ENCODE assay signal across 16 cellular contexts in genomic region chr7:91603707-91604106, GRCh38.
"Had no signal": no experiment of that assay in that cellular context is flagged by ENCODE, and none has a peak within 500 bp of the region (broad histone marks: within the 10 kb centered on the region; RNA-seq: fewer than 3 reads in every experiment).

No MANE protein-coding gene starts in this region.

- DNase-seq: activated CD4-positive, alpha-beta T cell treated with anti-CD3 and anti-CD28 coated beads, Interleukin-2, amount 50 U/mL, for 48 hours; activated T-cell treated with anti-CD3 and anti-CD28 coated beads for 4 hours; effector memory CD8-positive, alpha-beta T cell; foreskin keratinocyte; glutamatergic neuron; hypothalamus; lower lobe of right lung; naive thymus-derived CD8-positive, alpha-beta T cell; ovary; stimulated activated CD4-positive, alpha-beta T cell treated with anti-CD3 and anti-CD28 coated beads, Interleukin-4, amount 100 ng/mL, for 24 hours; stomach; trophoblast cell; WERI-Rb-1 had no signal

- H3K9me3 Mint-ChIP-seq: activated T-helper 1 cell treated with anti-CD3 and anti-CD28 coated beads, Interleukin-12 subunit alpha, Interleukin-12 subunit beta, Interleukin-2, Interleukin-4 antibody, amounts not matched to agents 30 ng/mL and 10 ng/mL and 1 ng/mL, durations not matched to agents 14 hours and 24 hours and 36 hours had no signal

- H3K36me3 Mint-ChIP-seq: activated naive CD8-positive, alpha-beta T cell; naive thymus-derived CD8-positive, alpha-beta T cell; stimulated activated effector memory CD8-positive, alpha-beta T cell treated with anti-CD3 and anti-CD28 coated beads, Interleukin-12 subunit alpha, Interleukin-12 subunit beta, amount 100 ng/mL, for 72 hours had no signal

- H3K27me3 Mint-ChIP-seq: effector memory CD8-positive, alpha-beta T cell had no signal

- H3K4me1 Mint-ChIP-seq: naive thymus-derived CD8-positive, alpha-beta T cell; stimulated activated effector memory CD8-positive, alpha-beta T cell treated with anti-CD3 and anti-CD28 coated beads, Interleukin-12 subunit alpha, Interleukin-12 subunit beta, amount 100 ng/mL, for 72 hours had no signal

- H3K4me3 Mint-ChIP-seq: activated naive CD8-positive, alpha-beta T cell; activated T-helper 1 cell treated with anti-CD3 and anti-CD28 coated beads, Interleukin-12 subunit alpha, Interleukin-12 subunit beta, Interleukin-2, Interleukin-4 antibody, amounts not matched to agents 30 ng/mL and 10 ng/mL and 1 ng/mL, durations not matched to agents 14 hours and 24 hours and 36 hours; effector memory CD8-positive, alpha-beta T cell; naive thymus-derived CD8-positive, alpha-beta T cell; stimulated activated effector memory CD8-positive, alpha-beta T cell treated with anti-CD3 and anti-CD28 coated beads, Interleukin-12 subunit alpha, Interleukin-12 subunit beta, amount 100 ng/mL, for 72 hours had no signal

- H3K27ac Mint-ChIP-seq: activated naive CD8-positive, alpha-beta T cell; activated T-helper 1 cell treated with anti-CD3 and anti-CD28 coated beads, Interleukin-12 subunit alpha, Interleukin-12 subunit beta, Interleukin-2, Interleukin-4 antibody, amounts not matched to agents 30 ng/mL and 10 ng/mL and 1 ng/mL, durations not matched to agents 14 hours and 24 hours and 36 hours; effector memory CD8-positive, alpha-beta T cell; naive thymus-derived CD8-positive, alpha-beta T cell; stimulated activated effector memory CD8-positive, alpha-beta T cell treated with anti-CD3 and anti-CD28 coated beads, Interleukin-12 subunit alpha, Interleukin-12 subunit beta, amount 100 ng/mL, for 72 hours had no signal
